In genomic region chr10:86179961-86180360, GRCh38 we compare ENCODE assay signal across 28 cellular contexts.
"Had no signal": no experiment of that assay in that cellular context is flagged by ENCODE, and none has a peak within 500 bp of the region (broad histone marks: within the 10 kb centered on the region; RNA-seq: fewer than 3 reads in every experiment).

No MANE protein-coding gene starts in this region.

- H3K27me3 Mint-ChIP-seq: stimulated activated naive CD8-positive, alpha-beta T cell treated with anti-CD3 and anti-CD28 coated beads, Interleukin-15, amount 100 ng/mL, for 72 hours had no signal

- H3K36me3 ChIP-seq: colonic mucosa, gastrocnemius medialis, left lung, ovary, right lobe of liver, thyroid gland had no signal

- ATAC-seq: esophagus mucosa, gastrocnemius medialis, left cardiac atrium, left lung had no signal

- H3K36me3 Mint-ChIP-seq: naive thymus-derived CD8-positive, alpha-beta T cell; type B pancreatic cell had no signal

- H3K4me1 Mint-ChIP-seq: endodermal cell; naive thymus-derived CD8-positive, alpha-beta T cell; stimulated activated naive CD8-positive, alpha-beta T cell treated with anti-CD3 and anti-CD28 coated beads, Interleukin-15, amount 100 ng/mL, for 72 hours had no signal

- H3K27ac ChIP-seq: colonic mucosa, epithelial cell of prostate, gastrocnemius medialis, hepatocyte, left lung, ovary, right lobe of liver, thyroid gland had no signal

- H3K27ac Mint-ChIP-seq: dendritic cell treated with granulocyte-macrophage colony-stimulating factor and Interleukin-4, amounts not matched to agents 40 ng/mL and 50 ng/mL, for 4 days; endodermal cell; naive thymus-derived CD8-positive, alpha-beta T cell; nephron progenitor cell; stimulated activated naive CD8-positive, alpha-beta T cell treated with anti-CD3 and anti-CD28 coated beads, Interleukin-15, amount 100 ng/mL, for 72 hours; type B pancreatic cell had no signal

- H3K4me2 ChIP-seq: hepatocyte had no signal

- H3K4me3 Mint-ChIP-seq: dendritic cell treated with granulocyte-macrophage colony-stimulating factor and Interleukin-4, amounts not matched to agents 40 ng/mL and 50 ng/mL, for 4 days; endodermal cell; naive thymus-derived CD8-positive, alpha-beta T cell; nephron progenitor cell; stimulated activated naive CD8-positive, alpha-beta T cell treated with anti-CD3 and anti-CD28 coated beads, Interleukin-15, amount 100 ng/mL, for 72 hours; type B pancreatic cell had no signal

- H3K4me3 ChIP-seq: colonic mucosa, gastrocnemius medialis, hepatocyte, left lung, ovary, right lobe of liver, thyroid gland had no signal

- H3K27me3 ChIP-seq: colonic mucosa, gastrocnemius medialis, ovary, right lobe of liver, thyroid gland had no signal

- H3K9me3 ChIP-seq: colonic mucosa, gastrocnemius medialis, left lung, ovary, right lobe of liver, thyroid gland had no signal

- H3K9me3 Mint-ChIP-seq: dendritic cell treated with granulocyte-macrophage colony-stimulating factor and Interleukin-4, amounts not matched to agents 40 ng/mL and 50 ng/mL, for 4 days; endodermal cell; naive thymus-derived CD8-positive, alpha-beta T cell; nephron progenitor cell; stimulated activated naive CD8-positive, alpha-beta T cell treated with anti-CD3 and anti-CD28 coated beads, Interleukin-15, amount 100 ng/mL, for 72 hours; type B pancreatic cell had no signal

- DNase-seq: colonic mucosa; effector CD8-positive, alpha-beta T cell; foreskin fibroblast; gastrocnemius medialis; left cardiac atrium; left lung; mammary epithelial cell; mesendoderm; naive thymus-derived CD8-positive, alpha-beta T cell; nephron progenitor cell; occipital lobe; ovary; retina; right lobe of liver; small intestine; stimulated activated CD4-positive, alpha-beta T cell treated with anti-CD3 and anti-CD28 coated beads, Interleukin-12 subunit alpha, Interleukin-12 subunit beta, amount 100 ng/mL, for 4 hours; stimulated activated CD4-positive, alpha-beta T cell treated with anti-CD3 and anti-CD28 coated beads, Interleukin-1b, Interleukin-23, amount 100 ng/mL, for 48 hours; stimulated activated CD4-positive, alpha-beta T cell treated with anti-CD3 and anti-CD28 coated beads, Interleukin-4, amount 100 ng/mL, for 1 hour; stimulated activated CD8-positive, alpha-beta memory T cell treated with anti-CD3 and anti-CD28 coated beads, Interleukin-4, amount 100 ng/mL, for 48 hours; stimulated activated naive CD4-positive, alpha-beta T cell; stimulated activated naive CD8-positive, alpha-beta T cell treated with anti-CD3 and anti-CD28 coated beads, Interleukin-15, amount 100 ng/mL, for 72 hours; thyroid gland had no signal

- H3K4me1 ChIP-seq: colonic mucosa, gastrocnemius medialis, left lung, right lobe of liver had no signal

- H2AFZ ChIP-seq: hepatocyte had no signal
